21 cellular contexts compared by ENCODE assay signal in the genomic region with DNA sequence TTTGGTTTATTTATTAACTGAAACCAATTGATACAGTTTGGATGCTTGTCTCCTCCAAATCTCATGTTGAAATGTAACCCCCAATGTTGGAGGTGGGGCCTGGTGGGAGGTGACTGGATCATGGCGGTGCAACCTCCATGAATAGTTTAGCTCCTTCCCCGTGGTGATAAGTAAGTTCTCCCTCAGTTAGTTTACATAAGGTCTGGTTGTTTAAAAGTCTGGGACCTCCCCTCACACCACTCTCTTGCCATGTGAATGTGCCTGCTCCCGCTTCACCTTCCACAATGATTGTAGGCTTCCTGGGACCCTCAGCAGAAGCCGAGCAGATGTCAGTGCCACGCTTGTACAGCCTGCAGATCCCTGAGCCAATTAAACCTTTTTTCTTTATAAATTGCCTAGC.
"Had no signal": no experiment of that assay in that cellular context is flagged by ENCODE, and none has a peak within 500 bp of the region (broad histone marks: within the 10 kb centered on the region; RNA-seq: fewer than 3 reads in every experiment).

No MANE protein-coding gene starts in this region.

- ATAC-seq: foreskin keratinocyte; left cardiac atrium; lower lobe of right lung; sciatic nerve; stimulated activated naive B cell treated with anti-CD40 and anti-IgM and Interleukin-4, amounts not matched to agents 10 μg/mL and 1 μg/mL and 100 μg/mL, for 72 hours had no signal

- H3K4me3 ChIP-seq: left ventricle myocardium inferior, lower lobe of right lung, spleen had no signal

- H3K27ac Mint-ChIP-seq: dendritic cell treated with granulocyte-macrophage colony-stimulating factor and Interleukin-4, amounts not matched to agents 40 ng/mL and 50 ng/mL, for 4 days; memory B cell; naive B cell; nephron; stimulated activated naive B cell treated with anti-CD40 and anti-IgM and Interleukin-4, amounts not matched to agents 10 μg/mL and 1 μg/mL and 100 μg/mL, for 72 hours had no signal

- H3K4me1 Mint-ChIP-seq: memory B cell, naive B cell had no signal

- DNase-seq: erythroblast; foreskin keratinocyte; kidney; left cardiac atrium; left ventricle myocardium inferior; lower lobe of right lung; midbrain; naive B cell; spleen; stimulated activated CD4-positive, alpha-beta T cell treated with anti-CD3 and anti-CD28 coated beads, Interleukin-15, amount 100 ng/mL, for 24 hours; stimulated activated CD4-positive, alpha-beta T cell treated with anti-CD3 and anti-CD28 coated beads, Interleukin-1b, Interleukin-23, amount 100 ng/mL, for 48 hours; stimulated activated CD4-positive, alpha-beta T cell treated with anti-CD3 and anti-CD28 coated beads, Interleukin-4, amount 100 ng/mL, for 4 hours; stimulated activated naive B cell treated with anti-CD40 and anti-IgM and Interleukin-4, amounts not matched to agents 10 μg/mL and 1 μg/mL and 100 μg/mL, for 72 hours; trophoblast cell had no signal

- H3K27ac ChIP-seq: foreskin keratinocyte, left ventricle myocardium inferior, lower lobe of right lung, neutrophil, spleen had no signal

- H3K36me3 Mint-ChIP-seq: memory B cell; naive B cell; stimulated activated naive B cell treated with anti-CD40 and anti-IgM and Interleukin-4, amounts not matched to agents 10 μg/mL and 1 μg/mL and 100 μg/mL, for 72 hours had no signal

- H3K27me3 ChIP-seq: foreskin keratinocyte, neutrophil, spleen had no signal

- H3K9me3 ChIP-seq: left ventricle myocardium inferior, lower lobe of right lung, neutrophil, spleen had no signal

- H3K4me3 Mint-ChIP-seq: dendritic cell treated with granulocyte-macrophage colony-stimulating factor and Interleukin-4, amounts not matched to agents 40 ng/mL and 50 ng/mL, for 4 days; memory B cell; naive B cell; nephron; stimulated activated naive B cell treated with anti-CD40 and anti-IgM and Interleukin-4, amounts not matched to agents 10 μg/mL and 1 μg/mL and 100 μg/mL, for 72 hours had no signal

- H3K4me1 ChIP-seq: left ventricle myocardium inferior, lower lobe of right lung, spleen had no signal

- H3K9me3 Mint-ChIP-seq: dendritic cell treated with granulocyte-macrophage colony-stimulating factor and Interleukin-4, amounts not matched to agents 40 ng/mL and 50 ng/mL, for 4 days; memory B cell; stimulated activated naive B cell treated with anti-CD40 and anti-IgM and Interleukin-4, amounts not matched to agents 10 μg/mL and 1 μg/mL and 100 μg/mL, for 72 hours had no signal

- FAIRE-seq: colon, endothelial cell of umbilical vein, kidney had no signal

- H3K36me3 ChIP-seq: left ventricle myocardium inferior, lower lobe of right lung, neutrophil, spleen had no signal
